8 cellular contexts compared by ENCODE assay signal in the genomic region with DNA sequence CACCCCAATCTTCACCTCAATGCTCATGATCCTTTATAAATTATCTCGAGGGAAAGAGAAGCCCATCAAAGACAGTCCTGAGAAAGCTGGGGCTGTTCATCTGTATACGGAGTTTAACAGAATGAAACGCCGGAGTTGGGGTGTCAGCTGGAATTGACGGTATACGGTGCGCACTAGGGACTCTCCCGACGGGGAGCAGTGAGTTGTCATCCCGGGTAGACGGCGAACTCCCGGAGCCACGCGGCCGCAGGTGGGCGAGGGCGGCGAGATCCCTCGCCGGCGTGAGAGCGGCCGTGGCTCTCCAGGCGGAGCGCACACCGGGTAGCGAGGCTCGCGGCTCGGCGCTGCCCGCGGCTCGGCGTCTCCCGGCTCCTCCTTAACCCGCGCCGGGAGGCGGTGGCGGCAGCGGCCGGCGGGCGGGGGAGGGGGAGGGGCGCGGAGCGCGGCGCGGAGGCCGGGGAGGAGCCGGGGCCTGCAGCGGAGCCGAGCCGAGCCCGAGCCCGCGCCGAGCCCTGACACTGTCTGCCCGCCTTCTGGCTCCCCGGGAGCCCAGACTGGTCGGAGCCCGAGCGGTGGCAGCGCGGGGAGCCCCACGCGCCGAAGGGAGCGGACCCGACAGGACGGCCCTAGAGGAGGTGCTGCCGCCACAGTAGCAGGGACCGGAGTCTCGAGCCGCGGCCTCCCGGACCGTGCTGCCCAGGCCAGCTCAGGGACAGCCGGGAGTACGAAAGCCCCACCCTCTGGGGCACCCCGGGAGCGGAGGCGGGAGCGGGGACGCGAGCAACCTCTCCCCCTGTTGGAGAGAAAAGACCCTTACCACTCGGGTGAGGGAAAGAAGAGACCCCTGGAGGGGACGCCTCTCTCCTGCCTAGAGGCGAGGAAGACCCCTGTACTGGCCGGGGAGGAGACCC. TPM values are rescaled to one million over a fixed set of nuclear protein-coding genes. Genes with fewer than 3 reads are reported as not detected.
DNase-seq lines count a peak whose midpoint lies in the region; ATAC-seq, FAIRE-seq and TF ChIP-seq lines count a peak whose summit lies in the region.

A gene (plus strand): TSS at position 475 of the 911 bp plus-strand sequence. CDS start 7,117 bp downstream, outside the sequence.

- H3K4me3 ChIP-seq in HUES48 (ENCODE audit: low read depth, low read length), result peak within 1 kb of the TSS; percentile 85
- peak within 1 kb of the TSS; percentile 91 for H3K4me3 ChIP-seq in SJSA1
- H3K4me3 ChIP-seq in suprapubic skin, result peak within 1 kb of the TSS; percentile 94

- H3K9ac ChIP-seq in HUES48 (ENCODE audit: low read depth, low read length), result peak within 1 kb of the TSS; percentile 72

- TF ChIP-seq POLR2A in suprapubic skin (IDR thresholded peaks at IDR 0.05), result peak in 1 of 2 donors; percentile 64

- H3K9me3 ChIP-seq in HUES48 (ENCODE audit: control insufficient read depth, insufficient read depth, low read length) (no peaks in the 10 kb centered on the region), SJSA1 (replicated peaks) (no peaks in the 10 kb centered on the region), suprapubic skin (no peaks in the 10 kb centered on the region)

- H3K36me3 ChIP-seq in HUES48 (ENCODE audit: control insufficient read depth, insufficient read depth, low read length), result no peaks in the 10 kb centered on the region
- peaks cover 29% of the 10 kb centered on the region for H3K36me3 ChIP-seq in SJSA1
- H3K36me3 ChIP-seq in suprapubic skin, result no peaks in the 10 kb centered on the region

- 0% methylated on average over 15 of the region's 93 CpGs for WGBS in suprapubic skin

- H3K4me1 ChIP-seq in HUES48 (ENCODE audit: control insufficient read depth, insufficient read depth, low read length) (peaks cover 27% of the 10 kb centered on the region), SJSA1 (replicated peaks) (peaks cover 25% of the 10 kb centered on the region), suprapubic skin (peaks cover 57% of the 10 kb centered on the region)

- no peaks in the 10 kb centered on the region for H3K27me3 ChIP-seq in HUES48 (ENCODE audit: control insufficient read depth, insufficient read depth, low read length)
- H3K27me3 ChIP-seq in SJSA1 (replicated peaks), result no peaks in the 10 kb centered on the region
- no peaks in the 10 kb centered on the region for H3K27me3 ChIP-seq in suprapubic skin

- peak; percentile 75 for ATAC-seq in GM21381 (IDR thresholded peaks at IDR 0.05; ENCODE audit: unreplicated experiment)

- no peak for TF ChIP-seq EP300 in suprapubic skin (IDR thresholded peaks at IDR 0.05)

- H3K27ac ChIP-seq in HUES48 (ENCODE audit: low read depth, low read length) (peak within 1 kb of the TSS; percentile 78), SJSA1 (peak within 1 kb of the TSS; percentile 84), suprapubic skin (peak within 1 kb of the TSS; percentile 96)

- TF ChIP-seq CTCF in D721Med (IDR thresholded peaks at IDR 0.05; ENCODE audit: insufficient read depth, missing control alignments), result no peak
- no peak for TF ChIP-seq CTCF in suprapubic skin (IDR thresholded peaks at IDR 0.05)

- DNase-seq in D721Med (ENCODE audit: insufficient read length, low spot score) (peak; percentile 48), SJSA1 (ENCODE audit: low read depth in 1 of 2, low spot score in 2 of 2) (peak; percentile 74 to 87), germinal center (ENCODE audit: low spot score) (peak; percentile 76), nucleus accumbens (lab: John Stamatoyannopoulos, UW) (peak in 53 of 56 donors; percentile 13 to 84 (median 66)), suprapubic skin (ENCODE audit: low spot score in 2 of 2) (peak; percentile 85)
- peak; percentile 83 for DNase-seq in activated naive CD4-positive, alpha-beta T cell treated with Interleukin-2 at 50 U/mL for 16 hours

- FAIRE-seq in D721Med (lab: Jason Lieb, UNC), result no peak

RNA-seq across cellular contexts. Expression of the gene that starts here (rescaled TPM):
- total RNA-seq in SJSA1 (2014; rRNA removed; shearing (Covaris generic)), result 10.3 and 12.1 TPM in 2 replicates
- total RNA-seq in suprapubic skin, result 10 to 100 TPM; 18.3 to 28.1 (median 25.0) TPM

Comparison
In these comparisons a context has a peak if more than half of its experiments do, and no peak if none do; other contexts are left out.
1. Peak in every context shown above with its lines: DNase-seq, ATAC-seq, H3K4me3 ChIP-seq and H3K27ac ChIP-seq.